14 cellular contexts compared by ENCODE assay signal in the genomic region with DNA sequence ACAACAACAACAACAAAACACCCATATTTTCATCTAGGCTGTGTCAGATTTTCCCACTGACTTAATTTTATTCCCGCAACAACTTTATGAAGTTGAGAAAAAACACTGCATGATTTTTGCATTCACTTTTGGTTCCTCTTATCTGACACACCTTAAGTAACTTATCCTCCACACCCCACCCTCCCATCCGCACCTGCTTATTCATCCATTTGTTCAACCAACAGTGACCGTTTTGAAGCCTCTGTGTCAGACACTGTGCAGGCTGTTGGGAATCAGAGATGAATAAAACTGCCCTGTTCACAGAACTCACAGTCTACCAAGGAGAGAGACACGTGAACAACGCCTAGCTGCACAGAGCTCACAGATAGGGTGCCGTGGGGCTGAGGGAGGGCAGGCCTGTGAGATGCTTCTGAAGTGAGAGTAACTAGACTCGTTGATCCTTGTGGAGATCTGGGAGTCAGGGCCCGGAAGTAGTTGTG. TPM values are rescaled to one million over a fixed set of nuclear protein-coding genes. Genes with fewer than 3 reads are reported as not detected.
A peak's percentile ranks its signal among the peaks of the same experiment; 100 is the strongest.
DNase-seq lines count a peak whose midpoint lies in the region; ATAC-seq and TF ChIP-seq lines count a peak whose summit lies in the region.
"Had no signal": no experiment of that assay in that cellular context is flagged by ENCODE, and none has a peak within 500 bp of the region (broad histone marks: within the 10 kb centered on the region; RNA-seq: fewer than 3 reads in every experiment).

No MANE protein-coding gene starts in this region.

- intact Hi-C loops in stomach (cut with DNase I; ENCODE audit: low total_unique reads) = no loop called here

- peak overlapping the region in 3 of 5 donors; percentile 37 to 67 (median 64) for H3K27ac ChIP-seq in stomach
- H3K27ac ChIP-seq: HL-60, right lobe of liver, uterus had no signal

- H3K4me3 ChIP-seq in epithelial cell of esophagus (ENCODE audit: low read length) = no peak overlapping the region
- no peak overlapping the region for H3K4me3 ChIP-seq in stomach
- H3K4me3 ChIP-seq: GM23338, right lobe of liver, uterus had no signal

- H3K4me1 ChIP-seq in stomach = peaks cover 30 to 85% (median 68%) of the 10 kb centered on the region in 4 donors
- H3K4me1 ChIP-seq: uterus had no signal

- H3K4me3 Mint-ChIP-seq in T-cell = no peak overlapping the region
- H3K4me3 Mint-ChIP-seq: GM23338 had no signal

- peaks cover 14% of the 10 kb centered on the region for H3K36me3 Mint-ChIP-seq in T-cell

- POLR2A ChIA-PET in T-cell (lab: Charles Lee) = interaction anchor here in 1 of 2 donors (0.6 to 1.6 kb wide), 2 partner anchors 10 to 15 kb away, joined by 4 to 7 read pairs; no protein-coding TSS in a partner anchor

- CTCF ChIA-PET in T-cell (lab: Charles Lee) = interaction anchor here in 1 of 2 donors (0.5 kb wide), 1 partner anchor 191 kb away, joined by 6 read pairs; no protein-coding TSS in a partner anchor

- TF ChIP-seq EP300 in stomach (IDR thresholded peaks at IDR 0.05) = no peak

- no peak for TF ChIP-seq POLR2A in stomach (IDR thresholded peaks at IDR 0.05)

- H3K27ac Mint-ChIP-seq in T-cell = no peak overlapping the region
- H3K27ac Mint-ChIP-seq: GM23338 had no signal

- DNase-seq in epithelial cell of esophagus (ENCODE audit: low read depth) (peak; percentile 37), stomach (peak; percentile 41), HuH-7 (ENCODE audit: low spot score) (no peak), T-cell (no peak), Kasumi-1 (lab: John Stamatoyannopoulos, UW) (no peak)
- DNase-seq: aorta, midbrain, NCI-H1436 treated with DMSO at 0.1 percent for 48 hours, uterus had no signal

- H3K36me3 ChIP-seq in stomach = peaks cover 0 to 13% (median 0%) of the 10 kb centered on the region in 4 donors
- H3K36me3 ChIP-seq: right lobe of liver, uterus had no signal

- H3K9me3 Mint-ChIP-seq in T-cell = no peaks in the 10 kb centered on the region
- H3K9me3 Mint-ChIP-seq: GM23338 had no signal

- H3K27me3 ChIP-seq in stomach = no peaks in the 10 kb centered on the region
- H3K27me3 ChIP-seq: right lobe of liver, uterus had no signal

- ATAC-seq in GM18867 (IDR thresholded peaks at IDR 0.05; ENCODE audit: unreplicated experiment) (peak; percentile 49), HG03442 (IDR thresholded peaks at IDR 0.05; ENCODE audit: unreplicated experiment) (peak; percentile 35), T-cell (replicated peaks in 1 of 4) (no peak)
- ATAC-seq: GM23338 had no signal

- no peaks in the 10 kb centered on the region for H3K27me3 Mint-ChIP-seq in T-cell

- peaks cover 44 to 57% (median 47%) of the 10 kb centered on the region in 3 donors for H3K4me1 Mint-ChIP-seq in T-cell

- WGBS in stomach, 5 donors = 43 to 62% (median 54%) methylated on average over 8 of the region's 8 CpGs

- H3K9me3 ChIP-seq in stomach = no peaks in the 10 kb centered on the region
- H3K9me3 ChIP-seq: right lobe of liver, uterus had no signal

- TF ChIP-seq CTCF in epithelial cell of esophagus (IDR thresholded peaks at IDR 0.05; ENCODE audit: insufficient read depth, low read depth, low read length, missing control alignments) (no peak), stomach (IDR thresholded peaks at IDR 0.05) (no peak)

RNA-seq across cellular contexts. Expression of gene CNNM4, which starts 7.4 kb away (rescaled TPM):
- 10 to 100 TPM in 1 of 5 donors, 1 to 10 TPM in 4; 1.2 to 26.6 (median 5.1) TPM for total RNA-seq in stomach
- polyA plus RNA-seq in stomach = 1 to 10 TPM; 1.4 to 2.8 (median 2.1) TPM
- 1 to 10 TPM; 5.3 to 9.4 (median 6.4) TPM for total RNA-seq in T-cell

RNA-seq across cellular contexts. Expression of gene LMAN2L, which starts 28.3 kb away (rescaled TPM):
- total RNA-seq in stomach (10 to 100 TPM in 2 of 5 donors, 1 to 10 TPM in 3; 1.4 to 17.1 (median 7.0) TPM), T-cell (1 to 10 TPM; 4.7 to 8.9 (median 7.8) TPM)
- polyA plus RNA-seq in stomach = 10 to 100 TPM in 1 of 3 donors, 1 to 10 TPM in 2; 1.4 to 11.4 (median 4.7) TPM

RNA-seq across cellular contexts. Expression of gene CNNM3, which starts 47.9 kb away (rescaled TPM):
- total RNA-seq in stomach (100 to 1,000 TPM in 1 of 5 donors, 10 to 100 TPM in 3, 1 to 10 TPM in 1; 6.2 to 107 (median 23.3) TPM), T-cell (10 to 100 TPM; 44.2 to 55.3 (median 48.0) TPM)
- polyA plus RNA-seq in stomach = 1 to 10 TPM; 4.6 to 8.4 (median 6.3) TPM

Comparison
In these comparisons a context has a peak if more than half of its experiments do, and no peak if none do; other contexts are left out.
1. ATAC-seq: peak in GM18867 (single experiment) and HG03442 (single experiment); none in T-cell (0 of 4).
2. DNase-seq: peak in epithelial cell of esophagus (single experiment) and stomach (single experiment); none in HuH-7 (single experiment), T-cell (0 of 34) and Kasumi-1 (0 of 2).